In the genomic region with DNA sequence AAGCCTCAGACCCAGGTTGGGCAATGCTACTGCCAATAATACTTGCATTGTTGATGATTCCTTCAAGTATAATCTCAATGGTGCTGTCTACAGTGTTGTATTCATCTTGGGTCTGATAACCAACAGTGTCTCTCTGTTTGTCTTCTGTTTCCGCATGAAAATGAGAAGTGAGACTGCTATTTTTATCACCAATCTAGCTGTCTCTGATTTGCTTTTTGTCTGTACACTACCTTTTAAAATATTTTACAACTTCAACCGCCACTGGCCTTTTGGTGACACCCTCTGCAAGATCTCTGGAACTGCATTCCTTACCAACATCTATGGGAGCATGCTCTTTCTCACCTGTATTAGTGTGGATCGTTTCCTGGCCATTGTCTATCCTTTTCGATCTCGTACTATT, we compare ENCODE assay signal across 10 cellular contexts. TPM values are rescaled to one million over a fixed set of nuclear protein-coding genes. Genes with fewer than 3 reads are reported as not detected.
A peak's percentile ranks its signal among the peaks of the same experiment; 100 is the strongest.
DNase-seq lines count a peak whose midpoint lies in the region; ATAC-seq and TF ChIP-seq lines count a peak whose summit lies in the region.
"Had no signal": no experiment of that assay in that cellular context is flagged by ENCODE, and none has a peak within 500 bp of the region (broad histone marks: within the 10 kb centered on the region; RNA-seq: fewer than 3 reads in every experiment).

No MANE protein-coding gene starts in this region.

- no peaks in the 10 kb centered on the region for H3K36me3 ChIP-seq in GM23248 (ENCODE audit: low read depth)

- H3K4me1 Mint-ChIP-seq in WTC11 (no peaks in the 10 kb centered on the region), T-cell (peaks cover 0 to 2% (median 0%) of the 10 kb centered on the region in 3 donors)

- no peak overlapping the region for H2AFZ ChIP-seq in GM23248

- H3K36me3 Mint-ChIP-seq in WTC11 (peaks cover 6% of the 10 kb centered on the region; the same call in 1 of the 2 replicates), T-cell (no peaks in the 10 kb centered on the region)

- 74 to 76% methylated on average over 5 of the region's 5 CpGs for WGBS in GM23248 (ENCODE audit: low coverage in 1 of 2, low lambda C conversion rate in 2 of 2, missing lambda C conversion rate in 2 of 2), 2 experiments

- no peak overlapping the region for H3K9ac ChIP-seq in GM23248

- H4K20me1 ChIP-seq in GM23248 (ENCODE audit: insufficient read depth) = no peaks in the 10 kb centered on the region

- H3K4me2 ChIP-seq in GM23248 (ENCODE audit: unreplicated experiment) = no peak overlapping the region

- POLR2A ChIA-PET in WTC11 (lab: Charles Lee) = no interaction called here
- POLR2A ChIA-PET in T-cell (lab: Charles Lee) = no interaction called here

- H3K27ac Mint-ChIP-seq in WTC11 (no peak overlapping the region), T-cell (no peak overlapping the region)

- TF ChIP-seq CTCF in WTC11 (IDR thresholded peaks at IDR 0.05) = no peak

- H3K9me3 ChIP-seq in GM23248 (ENCODE audit: low read depth) = no peaks in the 10 kb centered on the region

- H3F3A ChIP-seq in GM23248 (ENCODE audit: insufficient read depth) = no peaks in the 10 kb centered on the region

- H3K9me2 ChIP-seq in GM23248 (ENCODE audit: insufficient read depth) = no peaks in the 10 kb centered on the region

- H3K79me2 ChIP-seq in GM23248 (ENCODE audit: insufficient read depth) = no peaks in the 10 kb centered on the region

- DNase-seq in foreskin melanocyte = peak; percentile 11
- DNase-seq in WTC11 (ENCODE audit: low spot score) = no peak
- no peak for DNase-seq in T-cell
- no peak for DNase-seq in GM23248
- DNase-seq in NCI-H2196 treated with DMSO at 0.1 percent for 48 hours (lab: John Stamatoyannopoulos, UW; ENCODE audit: unreplicated experiment) = no peak
- DNase-seq: activated CD4-positive, alpha-beta T cell treated with anti-CD3 and anti-CD28 coated beads for 4 hours had no signal

- H3K27me3 ChIP-seq in GM23248 (replicated peaks; ENCODE audit: insufficient read depth) = no peaks in the 10 kb centered on the region

- H3K27me3 Mint-ChIP-seq in WTC11 (ENCODE audit: low read depth) = no peaks in the 10 kb centered on the region
- H3K27me3 Mint-ChIP-seq in T-cell = peaks cover 0 to 9% of the 10 kb centered on the region in 2 donors

- in situ Hi-C loops in GM23248 (cut with MboI) = no loop called here

- no peak overlapping the region for H3K4me3 ChIP-seq in GM23248
- H3K4me3 ChIP-seq: skin epidermis had no signal

- H3K27ac ChIP-seq in GM23248 = no peak overlapping the region
- H3K27ac ChIP-seq: skin epidermis had no signal

- no peak overlapping the region for H3K4me3 Mint-ChIP-seq in WTC11
- no peak overlapping the region for H3K4me3 Mint-ChIP-seq in T-cell

- H3K4me1 ChIP-seq in GM23248 (ENCODE audit: insufficient read depth) = no peaks in the 10 kb centered on the region

- H3K9me3 Mint-ChIP-seq in WTC11 (no peaks in the 10 kb centered on the region), T-cell (no peaks in the 10 kb centered on the region)

- CTCF ChIA-PET in WTC11 (lab: Charles Lee) (no interaction called here), T-cell (lab: Charles Lee) (no interaction called here)

- peak; percentile 91 for ATAC-seq in GM18519 (IDR thresholded peaks at IDR 0.05; ENCODE audit: low FRiP score, unreplicated experiment)
- ATAC-seq in GM21576 (IDR thresholded peaks at IDR 0.05; ENCODE audit: unreplicated experiment) = peak; percentile 93
- ATAC-seq in HG03354 (IDR thresholded peaks at IDR 0.05; ENCODE audit: poor library complexity, severe bottlenecking, unreplicated experiment) = peak; percentile 97
- no peak for ATAC-seq in WTC11
- ATAC-seq in T-cell (replicated peaks in 1 of 4) = no peak

TF ChIP-seq in WTC11, 78 proteins besides CTCF, POLR2A, EP300 and RAD21 (continues in another document):
- TF ChIP-seq, protein P1, sequence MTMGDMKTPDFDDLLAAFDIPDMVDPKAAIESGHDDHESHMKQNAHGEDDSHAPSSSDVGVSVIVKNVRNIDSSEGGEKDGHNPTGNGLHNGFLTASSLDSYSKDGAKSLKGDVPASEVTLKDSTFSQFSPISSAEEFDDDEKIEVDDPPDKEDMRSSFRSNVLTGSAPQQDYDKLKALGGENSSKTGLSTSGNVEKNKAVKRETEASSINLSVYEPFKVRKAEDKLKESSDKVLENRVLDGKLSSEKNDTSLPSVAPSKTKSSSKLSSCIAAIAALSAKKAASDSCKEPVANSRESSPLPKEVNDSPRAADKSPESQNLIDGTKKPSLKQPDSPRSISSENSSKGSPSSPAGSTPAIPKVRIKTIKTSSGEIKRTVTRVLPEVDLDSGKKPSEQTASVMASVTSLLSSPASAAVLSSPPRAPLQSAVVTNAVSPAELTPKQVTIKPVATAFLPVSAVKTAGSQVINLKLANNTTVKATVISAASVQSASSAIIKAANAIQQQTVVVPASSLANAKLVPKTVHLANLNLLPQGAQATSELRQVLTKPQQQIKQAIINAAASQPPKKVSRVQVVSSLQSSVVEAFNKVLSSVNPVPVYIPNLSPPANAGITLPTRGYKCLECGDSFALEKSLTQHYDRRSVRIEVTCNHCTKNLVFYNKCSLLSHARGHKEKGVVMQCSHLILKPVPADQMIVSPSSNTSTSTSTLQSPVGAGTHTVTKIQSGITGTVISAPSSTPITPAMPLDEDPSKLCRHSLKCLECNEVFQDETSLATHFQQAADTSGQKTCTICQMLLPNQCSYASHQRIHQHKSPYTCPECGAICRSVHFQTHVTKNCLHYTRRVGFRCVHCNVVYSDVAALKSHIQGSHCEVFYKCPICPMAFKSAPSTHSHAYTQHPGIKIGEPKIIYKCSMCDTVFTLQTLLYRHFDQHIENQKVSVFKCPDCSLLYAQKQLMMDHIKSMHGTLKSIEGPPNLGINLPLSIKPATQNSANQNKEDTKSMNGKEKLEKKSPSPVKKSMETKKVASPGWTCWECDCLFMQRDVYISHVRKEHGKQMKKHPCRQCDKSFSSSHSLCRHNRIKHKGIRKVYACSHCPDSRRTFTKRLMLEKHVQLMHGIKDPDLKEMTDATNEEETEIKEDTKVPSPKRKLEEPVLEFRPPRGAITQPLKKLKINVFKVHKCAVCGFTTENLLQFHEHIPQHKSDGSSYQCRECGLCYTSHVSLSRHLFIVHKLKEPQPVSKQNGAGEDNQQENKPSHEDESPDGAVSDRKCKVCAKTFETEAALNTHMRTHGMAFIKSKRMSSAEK (CRISPR knock-in tag; IDR thresholded peaks at IDR 0.05; ENCODE audit: borderline replicate concordance) = no peak
- TF ChIP-seq ZNF263 (CRISPR knock-in tag; IDR thresholded peaks at IDR 0.05; ENCODE audit: low read depth) (no peak), NFATC4 (CRISPR knock-in tag; IDR thresholded peaks at IDR 0.05) (no peak), ZNF671 (CRISPR knock-in tag; IDR thresholded peaks at IDR 0.05) (no peak), ZNF281 (CRISPR knock-in tag; IDR thresholded peaks at IDR 0.05) (no peak)
- TF ChIP-seq, protein P2, sequence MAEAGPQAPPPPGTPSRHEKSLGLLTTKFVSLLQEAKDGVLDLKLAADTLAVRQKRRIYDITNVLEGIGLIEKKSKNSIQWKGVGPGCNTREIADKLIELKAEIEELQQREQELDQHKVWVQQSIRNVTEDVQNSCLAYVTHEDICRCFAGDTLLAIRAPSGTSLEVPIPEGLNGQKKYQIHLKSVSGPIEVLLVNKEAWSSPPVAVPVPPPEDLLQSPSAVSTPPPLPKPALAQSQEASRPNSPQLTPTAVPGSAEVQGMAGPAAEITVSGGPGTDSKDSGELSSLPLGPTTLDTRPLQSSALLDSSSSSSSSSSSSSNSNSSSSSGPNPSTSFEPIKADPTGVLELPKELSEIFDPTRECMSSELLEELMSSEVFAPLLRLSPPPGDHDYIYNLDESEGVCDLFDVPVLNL (CRISPR knock-in tag; IDR thresholded peaks at IDR 0.05; ENCODE audit: borderline replicate concordance, low read depth) = no peak
- TF ChIP-seq, protein P3, sequence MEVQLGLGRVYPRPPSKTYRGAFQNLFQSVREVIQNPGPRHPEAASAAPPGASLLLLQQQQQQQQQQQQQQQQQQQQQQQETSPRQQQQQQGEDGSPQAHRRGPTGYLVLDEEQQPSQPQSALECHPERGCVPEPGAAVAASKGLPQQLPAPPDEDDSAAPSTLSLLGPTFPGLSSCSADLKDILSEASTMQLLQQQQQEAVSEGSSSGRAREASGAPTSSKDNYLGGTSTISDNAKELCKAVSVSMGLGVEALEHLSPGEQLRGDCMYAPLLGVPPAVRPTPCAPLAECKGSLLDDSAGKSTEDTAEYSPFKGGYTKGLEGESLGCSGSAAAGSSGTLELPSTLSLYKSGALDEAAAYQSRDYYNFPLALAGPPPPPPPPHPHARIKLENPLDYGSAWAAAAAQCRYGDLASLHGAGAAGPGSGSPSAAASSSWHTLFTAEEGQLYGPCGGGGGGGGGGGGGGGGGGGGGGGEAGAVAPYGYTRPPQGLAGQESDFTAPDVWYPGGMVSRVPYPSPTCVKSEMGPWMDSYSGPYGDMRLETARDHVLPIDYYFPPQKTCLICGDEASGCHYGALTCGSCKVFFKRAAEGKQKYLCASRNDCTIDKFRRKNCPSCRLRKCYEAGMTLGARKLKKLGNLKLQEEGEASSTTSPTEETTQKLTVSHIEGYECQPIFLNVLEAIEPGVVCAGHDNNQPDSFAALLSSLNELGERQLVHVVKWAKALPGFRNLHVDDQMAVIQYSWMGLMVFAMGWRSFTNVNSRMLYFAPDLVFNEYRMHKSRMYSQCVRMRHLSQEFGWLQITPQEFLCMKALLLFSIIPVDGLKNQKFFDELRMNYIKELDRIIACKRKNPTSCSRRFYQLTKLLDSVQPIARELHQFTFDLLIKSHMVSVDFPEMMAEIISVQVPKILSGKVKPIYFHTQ (CRISPR knock-in tag; IDR thresholded peaks at IDR 0.05) = no peak

RNA-seq across cellular contexts. Expression of gene LPAR4, which starts 7.4 kb away (rescaled TPM):
- total RNA-seq in WTC11 (2021) = 7.1 to 7.8 TPM (median 7.3 TPM) in 3 replicates
- total RNA-seq in T-cell = not detected
- total RNA-seq in GM23248 (2014; rRNA removed; shearing (Covaris generic)) = not detected in 2 replicates
- not detected in 2 replicates for polyA plus RNA-seq in GM23248 (2016; fragmentation: Nextera tagmentation; extraction: Ambion mirVana)

Comparison
In these comparisons a context has a peak if more than half of its experiments do, and no peak if none do; other contexts are left out.
1. ATAC-seq: peak in GM18519 (single experiment), GM21576 (single experiment) and HG03354 (single experiment); none in WTC11 (single experiment) and T-cell (0 of 4).